8 cellular contexts compared by ENCODE assay signal in the genomic region with DNA sequence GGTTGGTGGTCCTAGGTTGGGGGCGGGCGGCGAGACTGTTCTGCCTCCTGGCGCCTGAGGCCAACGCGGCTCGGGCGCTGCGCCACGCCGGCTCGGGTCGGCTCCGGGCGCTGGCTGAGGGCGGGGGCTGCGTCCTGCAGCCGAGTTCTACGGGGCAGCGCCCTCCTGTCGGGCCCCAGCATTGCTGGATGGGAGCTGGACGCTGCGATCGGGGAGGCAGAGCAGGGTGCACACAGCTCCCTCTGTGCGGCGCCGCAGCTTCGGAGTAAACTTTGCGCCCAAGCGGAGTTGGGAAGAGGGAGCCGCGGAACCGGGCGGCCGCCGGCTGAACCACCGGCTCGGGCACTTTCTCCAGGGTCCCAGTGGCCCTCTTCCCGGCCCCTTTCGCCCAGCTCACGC. TPM values are rescaled to one million over a fixed set of nuclear protein-coding genes. Genes with fewer than 3 reads are reported as not detected.
DNase-seq lines count a peak whose midpoint lies in the region; ATAC-seq, FAIRE-seq and TF ChIP-seq lines count a peak whose summit lies in the region.

No MANE protein-coding gene starts in this region.

- H3K9me3 Mint-ChIP-seq in glutamatergic neuron (ENCODE audit: unreplicated experiment): peaks cover 25% of the 10 kb centered on the region
- H3K9me3 Mint-ChIP-seq in activated CD4-positive, alpha-beta memory T cell treated with anti-CD3 and anti-CD28 coated beads for 36 hours: no peaks in the 10 kb centered on the region

- peaks cover 51% of the 10 kb centered on the region for H3K27me3 ChIP-seq in Panc1 (ENCODE audit: control insufficient read depth, insufficient read depth, low read length)
- peaks cover 17% of the 10 kb centered on the region for H3K27me3 ChIP-seq in rectal smooth muscle tissue (ENCODE audit: control insufficient read depth, insufficient read depth, low read length)

- no peak overlapping the region for H3K27ac Mint-ChIP-seq in glutamatergic neuron (ENCODE audit: unreplicated experiment)
- H3K27ac Mint-ChIP-seq in activated CD4-positive, alpha-beta memory T cell treated with anti-CD3 and anti-CD28 coated beads for 36 hours: no peak overlapping the region

- FAIRE-seq in GM19239 (lab: Jason Lieb, UNC): no peak

- H3K36me3 Mint-ChIP-seq in glutamatergic neuron (ENCODE audit: unreplicated experiment): no peaks in the 10 kb centered on the region
- H3K36me3 Mint-ChIP-seq in activated CD4-positive, alpha-beta memory T cell treated with anti-CD3 and anti-CD28 coated beads for 36 hours: no peaks in the 10 kb centered on the region

- H3K4me1 Mint-ChIP-seq in glutamatergic neuron (ENCODE audit: low read depth, unreplicated experiment): peaks cover 35% of the 10 kb centered on the region
- H3K4me1 Mint-ChIP-seq in activated CD4-positive, alpha-beta memory T cell treated with anti-CD3 and anti-CD28 coated beads for 36 hours (ENCODE audit: low read depth): peaks cover 29% of the 10 kb centered on the region

- H3K9me3 ChIP-seq in Panc1 (ENCODE audit: control insufficient read depth, insufficient read depth, low read depth, low read length): no peaks in the 10 kb centered on the region

- DNase-seq in EL: peak; percentile 47
- no peak for DNase-seq in Panc1 (ENCODE audit: low read depth, low spot score)
- DNase-seq in glutamatergic neuron: peak; percentile 62
- no peak for DNase-seq in GM19239 (ENCODE audit: insufficient read length, low spot score)
- no peak for DNase-seq in activated CD4-positive, alpha-beta memory T cell treated with anti-CD3 and anti-CD28 coated beads for 36 hours
- no peak for DNase-seq in inferior parietal cortex (ENCODE audit: extremely low spot score)

- CTCF ChIA-PET in Panc1 (lab: Charles Lee): interaction anchor here (0.7 kb wide), 1 partner anchor 396 kb away, joined by 12 read pairs; no protein-coding TSS in a partner anchor
- CTCF ChIA-PET in activated CD4-positive, alpha-beta memory T cell treated with anti-CD3 and anti-CD28 coated beads for 36 hours (lab: Charles Lee): no interaction called here

- POLR2A ChIA-PET in Panc1 (lab: Charles Lee): no interaction called here
- POLR2A ChIA-PET in activated CD4-positive, alpha-beta memory T cell treated with anti-CD3 and anti-CD28 coated beads for 36 hours (lab: Charles Lee): no interaction called here

- H3K4me1 ChIP-seq in Panc1 (ENCODE audit: control insufficient read depth, insufficient read depth, low read length): no peaks in the 10 kb centered on the region; the same call in 1 of the 2 replicates
- no peaks in the 10 kb centered on the region for H3K4me1 ChIP-seq in rectal smooth muscle tissue (ENCODE audit: control insufficient read depth, insufficient read depth, low read length)

- intact Hi-C loops in Panc1 (cut with micrococcal nuclease; ENCODE audit: unreplicated experiment): no loop called here
- intact Hi-C loops in activated CD4-positive, alpha-beta memory T cell treated with anti-CD3 and anti-CD28 coated beads for 36 hours (cut with micrococcal nuclease): no loop called here

- H3K4me3 ChIP-seq in Panc1 (ENCODE audit: low read depth in 2 of 2, low read length in 2 of 2): peak overlapping the region; percentile 41 to 60
- peak overlapping the region; percentile 78 for H3K4me3 ChIP-seq in rectal smooth muscle tissue (ENCODE audit: low read length)

- in situ Hi-C loops in Panc1 (cut with HindIII; ENCODE audit: low pct_unique_long_range_greater_than_20kb, low sequenced_read_pairs): no loop called here

- ATAC-seq in Panc1: peak; percentile 77
- ATAC-seq in GM19467 (IDR thresholded peaks at IDR 0.05; ENCODE audit: unreplicated experiment): no peak

- H3K36me3 ChIP-seq in Panc1 (ENCODE audit: control insufficient read depth, insufficient read depth, low read length): no peaks in the 10 kb centered on the region
- no peaks in the 10 kb centered on the region for H3K36me3 ChIP-seq in rectal smooth muscle tissue (ENCODE audit: control insufficient read depth, insufficient read depth, low read length)

- H3K4me3 Mint-ChIP-seq in glutamatergic neuron (ENCODE audit: unreplicated experiment): peak overlapping the region; percentile 83
- no peak overlapping the region for H3K4me3 Mint-ChIP-seq in activated CD4-positive, alpha-beta memory T cell treated with anti-CD3 and anti-CD28 coated beads for 36 hours

- H3K27ac ChIP-seq in Panc1 (ENCODE audit: low read length) (no peak overlapping the region), rectal smooth muscle tissue (ENCODE audit: low read depth, low read length) (peak overlapping the region; percentile 51)

- no peak for TF ChIP-seq CTCF in Panc1 (IDR thresholded peaks at IDR 0.05)
- TF ChIP-seq CTCF in glutamatergic neuron (IDR thresholded peaks at IDR 0.05; ENCODE audit: partially characterized antibody, unreplicated experiment): no peak

- H3K9ac ChIP-seq in rectal smooth muscle tissue (ENCODE audit: low read length): no peak overlapping the region

- BruUV-seq in Panc1 (replicated peaks; lab: Mats Ljungman, UMichigan): no TSS peak

- peaks cover 42% of the 10 kb centered on the region for H3K27me3 Mint-ChIP-seq in glutamatergic neuron (ENCODE audit: unreplicated experiment)
- peaks cover 74% of the 10 kb centered on the region for H3K27me3 Mint-ChIP-seq in activated CD4-positive, alpha-beta memory T cell treated with anti-CD3 and anti-CD28 coated beads for 36 hours

RNA-seq across cellular contexts. Expression of gene PRDM6, which starts 0.5 kb away (rescaled TPM):
- total RNA-seq in Panc1 (2021; ENCODE audit: unreplicated experiment): 0.72 TPM
- polyA plus RNA-seq in Panc1 (2012; ENCODE audit: insufficient read length): 0.63 TPM
- 2.6 TPM for total RNA-seq in glutamatergic neuron (ENCODE audit: unreplicated experiment)
- not detected for total RNA-seq in activated CD4-positive, alpha-beta memory T cell treated with anti-CD3 and anti-CD28 coated beads for 36 hours

RNA-seq across cellular contexts. Expression of gene PPIC, which starts 53.0 kb away (rescaled TPM):
- total RNA-seq in Panc1 (2021; ENCODE audit: unreplicated experiment): 45.8 TPM
- polyA plus RNA-seq in Panc1 (2012; ENCODE audit: insufficient read length): 48.4 TPM
- 5.7 TPM for total RNA-seq in glutamatergic neuron (ENCODE audit: unreplicated experiment)
- not detected for total RNA-seq in activated CD4-positive, alpha-beta memory T cell treated with anti-CD3 and anti-CD28 coated beads for 36 hours

Comparison
In these comparisons a context has a peak if more than half of its experiments do, and no peak if none do; other contexts are left out.
1. DNase-seq: peak in EL (single experiment) and glutamatergic neuron (single experiment); none in Panc1 (single experiment), GM19239 (single experiment), activated CD4-positive, alpha-beta memory T cell treated with anti-CD3 and anti-CD28 coated beads for 36 hours (single experiment) and inferior parietal cortex (single experiment).